ENCODE assay signal across 20 cellular contexts in genomic region chr1:116679828-116680628, GRCh38. TPM values are rescaled to one million over a fixed set of nuclear protein-coding genes. Genes with fewer than 3 reads are reported as not detected.
A peak's percentile ranks its signal among the peaks of the same experiment; 100 is the strongest.
DNase-seq lines count a peak whose midpoint lies in the region; ATAC-seq, FAIRE-seq and TF ChIP-seq lines count a peak whose summit lies in the region.
"Had no signal": no experiment of that assay in that cellular context is flagged by ENCODE, and none has a peak within 500 bp of the region (broad histone marks: within the 10 kb centered on the region; RNA-seq: fewer than 3 reads in every experiment).

No MANE protein-coding gene starts in this region.

- H3K4me3 Mint-ChIP-seq in type B pancreatic cell = no peak overlapping the region
- no peak overlapping the region for H3K4me3 Mint-ChIP-seq in immature natural killer cell

- H3K4me3 ChIP-seq in K562 = no peak overlapping the region; the same call in 1 of the 2 replicates
- H3K4me3 ChIP-seq: GM12878, GM23248 had no signal

- no peak for TF ChIP-seq CTCF in K562 (IDR thresholded peaks at IDR 0.05 in 2 of 3, conservative IDR thresholded peaks at IDR 0.05 in 1 of 3; ENCODE audit: insufficient read depth in 2 of 3, low read depth in 1 of 3, low read length in 3 of 3)
- TF ChIP-seq CTCF in type B pancreatic cell (conservative IDR thresholded peaks at IDR 0.05) = no peak

- no peak for TF ChIP-seq POLR2A in K562 (conservative IDR thresholded peaks at IDR 0.05)

- H3K9me3 Mint-ChIP-seq in type B pancreatic cell (no peaks in the 10 kb centered on the region), immature natural killer cell (peaks cover 0 to 2% (median 0%) of the 10 kb centered on the region in 6 donors)

- H3K36me3 ChIP-seq in K562 (ENCODE audit: control insufficient read depth, insufficient read depth, low read length) = no peaks in the 10 kb centered on the region

- POLR2A ChIA-PET in K562 (lab: Yijun Ruan, JAX) = interaction anchor here (1.3 to 2.0 kb wide), 6 partner anchors 8 to 380 kb away, joined by 3 to 9 read pairs (median 4); partner anchors contain the start of genes IGSF3 and TTF2

- H3K79me2 ChIP-seq in K562 (ENCODE audit: control insufficient read depth, insufficient read depth, low read length) = no peaks in the 10 kb centered on the region

- TF ChIP-seq EP300 in K562 (IDR thresholded peaks at IDR 0.05; ENCODE audit: low read length) = peak; percentile 72; the same call in 1 of the 2 replicates

- no peaks in the 10 kb centered on the region for H3K9me1 ChIP-seq in K562 (ENCODE audit: control insufficient read depth, insufficient read depth, low read length)

- H3K4me1 ChIP-seq in K562 (replicated peaks in 1 of 2; ENCODE audit: control insufficient read depth in 2 of 2, insufficient read depth in 2 of 2, low read length in 2 of 2) = peaks cover 43 to 52% of the 10 kb centered on the region in 2 experiments
- H3K4me1 ChIP-seq: Caco-2 had no signal

- CTCF ChIA-PET in K562 (lab: Yijun Ruan, JAX; ENCODE audit: low intra/inter-chr PET ratio) = no interaction called here

- H3K9ac ChIP-seq in K562 (ENCODE audit: insufficient read depth in 1 of 2, low read depth in 2 of 2, low read length in 2 of 2) = peak overlapping the region; percentile 5 to 63; a peak in 3 of 4 replicates
- H3K9ac ChIP-seq: GM23248 had no signal

- H3K27ac ChIP-seq in K562 (ENCODE audit: extremely low read depth, low read depth, low read length) = peak overlapping the region; percentile 84
- H3K27ac ChIP-seq: GM23248 had no signal

- no peaks in the 10 kb centered on the region for H3K27me3 Mint-ChIP-seq in type B pancreatic cell
- peaks cover 2 to 10% (median 9%) of the 10 kb centered on the region in 3 donors for H3K27me3 Mint-ChIP-seq in immature natural killer cell (ENCODE audit: low read depth in 3 of 3)

- H3K36me3 Mint-ChIP-seq in type B pancreatic cell (no peaks in the 10 kb centered on the region), immature natural killer cell (no peaks in the 10 kb centered on the region)
- H3K36me3 Mint-ChIP-seq: CD14-positive monocyte had no signal

- H3K27ac Mint-ChIP-seq in type B pancreatic cell = peak overlapping the region; percentile 61
- no peak overlapping the region for H3K27ac Mint-ChIP-seq in immature natural killer cell
- H3K27ac Mint-ChIP-seq: CD14-positive monocyte had no signal

- BruUV-seq in K562 (replicated peaks; lab: Mats Ljungman, UMichigan) = no TSS peak

- peak overlapping the region; percentile 75 for H3K4me2 ChIP-seq in K562 (ENCODE audit: insufficient read depth, low read length)

- peak overlapping the region; percentile 97 for H2AFZ ChIP-seq in K562 (ENCODE audit: low read depth, low read length)
- H2AFZ ChIP-seq: GM23248 had no signal

- H3K27me3 ChIP-seq in K562 (ENCODE audit: control insufficient read depth in 2 of 2, insufficient read depth in 2 of 2, low read length in 2 of 2) = no peaks in the 10 kb centered on the region

- DNase-seq in HUDEP-2 (lab: John Stamatoyannopoulos, UW; ENCODE audit: unreplicated experiment in 76 of 76) (peak in 53 of 76 experiments; percentile 4 to 67 (median 32)), K562 (ENCODE audit: extremely low read depth in 1 of 4, low spot score in 3 of 4) (peak in 3 of 4 experiments; percentile 36 to 90 (median 73)), left lobe of liver (ENCODE audit: low spot score) (peak; percentile 0), type B pancreatic cell (ENCODE audit: extremely low spot score, unreplicated experiment) (no peak), NCI-H2107 (lab: John Stamatoyannopoulos, UW) (no peak), immature natural killer cell (no peak), AG08395 (ENCODE audit: low spot score) (no peak)
- DNase-seq: Caco-2; DMS153; GM23248; HCEC 1CT; NCI-H1105; NCI-H2081 treated with DMSO at 0.1 percent for 48 hours; NCI-H748 treated with DMSO at 0.1 percent for 48 hours; NK-92 treated with Interleukin-12 subunit alpha and Interleukin-12 subunit beta, amount 100 ng/mL, for 24 hours; Right ventricle myocardium superior had no signal

- no peaks in the 10 kb centered on the region for H3K9me3 ChIP-seq in K562 (replicated peaks; ENCODE audit: control insufficient read depth, insufficient read depth, low read depth, low read length)
- H3K9me3 ChIP-seq: Caco-2 had no signal

- H3K4me1 Mint-ChIP-seq in type B pancreatic cell (ENCODE audit: unreplicated experiment) (peaks cover 10% of the 10 kb centered on the region), immature natural killer cell (no peaks in the 10 kb centered on the region)

- in situ Hi-C loops in K562 (cut with MboI) = no loop called here

- ATAC-seq in K562 (peak; percentile 74), left lobe of liver (no peak)
- ATAC-seq: GM12878 had no signal

- H4K20me1 ChIP-seq in K562 (replicated peaks; ENCODE audit: control insufficient read depth, insufficient read depth, low read length) = no peaks in the 10 kb centered on the region

- intact Hi-C loops in K562 (cut with micrococcal nuclease) = loop anchor here (2.0 to 5.0 kb wide), 2 partner anchors 105 to 137 kb away; no protein-coding TSS in a partner anchor

- peak; percentile 77 for FAIRE-seq in K562 (lab: Jason Lieb, UNC)
- FAIRE-seq: GM12878, GM19239, RCC 7860 had no signal

- WGBS in K562 (ENCODE audit: insufficient coverage, low coverage, missing lambda C conversion rate) = 11% methylated on average over 4 of the region's 4 CpGs

- TF ChIP-seq RAD21 in K562 (CRISPR knock-in tag; conservative IDR thresholded peaks at IDR 0.05 in 1 of 2, IDR thresholded peaks at IDR 0.05 in 1 of 2) = no peak

TF ChIP-seq in K562, 482 proteins besides CTCF, POLR2A, EP300 and RAD21 (continues in another document):
- peak; percentile 51 for TF ChIP-seq GTF3C2 (IDR thresholded peaks at IDR 0.05; ENCODE audit: borderline replicate concordance, extremely low read depth, insufficient read length)
- no peak for TF ChIP-seq TCF15 (CRISPR knock-in tag; IDR thresholded peaks at IDR 0.05)
- TF ChIP-seq ARID1B (IDR thresholded peaks at IDR 0.05) = peak; percentile 85
- TF ChIP-seq CEBPB (tag; IDR thresholded peaks at IDR 0.05) = no peak
- TF ChIP-seq TAF15 (IDR thresholded peaks at IDR 0.05; ENCODE audit: low read depth, low read length) = no peak
- TF ChIP-seq EZH2 (IDR thresholded peaks at IDR 0.05; ENCODE audit: borderline replicate concordance, low read depth, low read length) = no peak
- TF ChIP-seq SMARCE1 (IDR thresholded peaks at IDR 0.05) = peak; percentile 64; the same call in 1 of the 2 replicates

RNA-seq across cellular contexts. Expression of gene IGSF3, which starts 12.5 kb away (rescaled TPM):
- total RNA-seq in K562 (2011; cell fraction: chromatin; rRNA removed; ENCODE audit: low replicate concordance) = 16.2 and 27.0 TPM in 2 replicates
- 35.1 and 40.4 TPM in 2 replicates for total RNA-seq in K562 (2011; cell fraction: nucleolus; rRNA removed)
- 25.1 and 28.2 TPM in 2 replicates for total RNA-seq in K562 (2011; cell fraction: nucleoplasm; rRNA removed)
- total RNA-seq in K562 (2014; rRNA removed) = 13.1 and 15.1 TPM in 2 replicates
- 7.5 and 7.8 TPM in 2 replicates for total RNA-seq in K562 (2014; rRNA removed; fragmentation: Illumina TruSeq; extraction: Trizol)
- 7.5 and 8.3 TPM in 2 replicates for total RNA-seq in K562 (2015; rRNA removed; fragmentation: Illumina TruSeq; extraction: Trizol)
- 14.4 and 15.0 TPM in 2 replicates for total RNA-seq in K562 (2021)
- polyA plus RNA-seq in K562 (2011; rRNA removed) = 7.7 and 8.9 TPM in 2 replicates
- polyA plus RNA-seq in K562 (2011; cell fraction: cytosol; rRNA removed) = 10.0 and 16.2 TPM in 2 replicates
- polyA plus RNA-seq in K562 (2011; cell fraction: nucleus; rRNA removed) = 10.1 and 17.6 TPM in 2 replicates
- polyA plus RNA-seq in K562 (2012) = 8.7 and 14.2 TPM in 2 replicates
- polyA plus RNA-seq in K562 (2014; fragmentation: Illumina TruSeq; extraction: Trizol) = 10.8 and 11.5 TPM in 2 replicates
- polyA plus RNA-seq in K562 (2014; fragmentation: Nextera tagmentation; extraction: Ambion mirVana) = 1 to 10 TPM; 1.1 to 1.2 TPM
- 7.9 and 8.4 TPM in 2 replicates for polyA plus RNA-seq in K562 (2014; rRNA removed)
- 9.8 and 14.9 TPM in 2 replicates for polyA minus RNA-seq in K562 (2011; rRNA and poly(A)+ RNA removed)
- polyA minus RNA-seq in K562 (2011; cell fraction: cytosol; rRNA and poly(A)+ RNA removed) = 14.1 and 16.5 TPM in 2 replicates
- 9.7 and 10.1 TPM in 2 replicates for polyA minus RNA-seq in K562 (2011; cell fraction: nucleus; rRNA and poly(A)+ RNA removed)
- 0.48 TPM for total RNA-seq in left lobe of liver
- 42.9 and 48.4 TPM in 2 replicates for total RNA-seq in type B pancreatic cell (ENCODE audit: low replicate concordance)
- polyA plus RNA-seq in immature natural killer cell = not detected

Comparison
In these comparisons a context has a peak if more than half of its experiments do, and no peak if none do; other contexts are left out.
1. DNase-seq: peak in HUDEP-2 (53 of 76), K562 (3 of 4) and left lobe of liver (single experiment); none in type B pancreatic cell (single experiment), NCI-H2107 (single experiment), immature natural killer cell (0 of 3) and AG08395 (single experiment).